Comparison of ENCODE assay signal across 8 cellular contexts in the genomic region with DNA sequence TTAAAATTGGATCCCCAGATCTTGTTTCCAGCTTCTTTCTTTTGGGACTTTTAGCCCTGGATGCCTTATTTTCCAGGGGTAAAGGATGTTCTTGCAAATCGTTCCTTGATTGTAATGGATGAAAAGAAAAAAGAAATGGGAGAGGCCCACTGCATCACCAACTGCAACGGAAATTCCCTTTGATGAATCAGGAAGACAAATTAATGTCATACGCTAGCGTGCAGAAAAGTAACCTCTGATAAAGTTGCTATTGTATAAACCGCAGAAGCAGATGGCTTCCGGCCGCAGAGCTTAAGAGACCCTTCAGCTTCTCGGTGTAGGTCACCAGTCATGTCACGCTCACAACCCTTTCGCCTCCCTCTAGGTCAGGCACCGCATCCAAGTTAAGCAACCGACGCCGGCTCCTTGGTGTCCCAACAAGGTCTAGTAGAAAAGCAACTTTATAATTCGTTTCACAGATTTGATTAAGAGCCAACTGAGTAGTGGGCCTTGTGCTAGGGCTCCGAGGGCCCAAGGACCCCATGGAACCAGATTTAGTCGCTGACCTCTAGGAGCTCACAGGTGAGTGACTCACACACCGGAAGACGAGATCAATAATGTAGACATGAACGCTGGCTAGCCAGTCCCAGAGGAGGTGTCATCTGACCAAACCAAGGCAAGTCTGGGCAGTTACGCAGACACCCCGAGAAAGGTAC. TPM values are rescaled to one million over a fixed set of nuclear protein-coding genes. Genes with fewer than 3 reads are reported as not detected.
A peak's percentile ranks its signal among the peaks of the same experiment; 100 is the strongest.
DNase-seq lines count a peak whose midpoint lies in the region; ATAC-seq and TF ChIP-seq lines count a peak whose summit lies in the region.

No MANE protein-coding gene starts in this region.

- intact Hi-C loops in CD14-positive monocyte (cut with micrococcal nuclease): loop anchor here in 1 of 2 donors (5.0 to 10.0 kb wide), 5 partner anchors 567 to 1040 kb away; a partner anchor contains a TSS
- intact Hi-C loops in heart right ventricle (cut with DNase I): loop anchor here in 9 of 10 donors (2.0 to 10.0 kb wide), 10 partner anchors 40 to 977 kb away; a partner anchor contains a TSS
- intact Hi-C loops in gastrocnemius medialis (cut with DNase I; ENCODE audit: low total_unique reads): loop anchor here (1.0 to 10.0 kb wide), 10 partner anchors 39 to 1253 kb away; a partner anchor contains a TSS

- peak; percentile 86 for DNase-seq in CD14-positive monocyte (ENCODE audit: low spot score)
- peak; percentile 89 for DNase-seq in SK-MEL-5 (ENCODE audit: low read depth, low spot score)
- DNase-seq in activated naive CD4-positive, alpha-beta T cell treated with anti-CD3 and anti-CD28 coated beads, Interleukin-2, amount 50 U/mL, for 72 hours (ENCODE audit: low spot score in 2 of 2): peak; percentile 68 to 93
- peak; percentile 38 to 42 for DNase-seq in heart right ventricle
- DNase-seq in gastrocnemius medialis: peak; percentile 45 to 65
- DNase-seq in GM19238 (ENCODE audit: insufficient read length, low spot score): no peak

- no peak for TF ChIP-seq CTCF in CD14-positive monocyte (IDR thresholded peaks at IDR 0.05)
- no peak for TF ChIP-seq CTCF in heart right ventricle (IDR thresholded peaks at IDR 0.05)
- TF ChIP-seq CTCF in gastrocnemius medialis (IDR thresholded peaks at IDR 0.05 in 4 of 5, conservative IDR thresholded peaks at IDR 0.05 in 1 of 5): peak in 1 of 5 experiments; percentile 8

- no peaks in the 10 kb centered on the region for H3K9me3 ChIP-seq in heart right ventricle
- H3K9me3 ChIP-seq in gastrocnemius medialis: no peaks in the 10 kb centered on the region

- H3K9me3 Mint-ChIP-seq in CD14-positive monocyte: peaks cover 0 to 2% (median 0%) of the 10 kb centered on the region in 7 donors
- H3K9me3 Mint-ChIP-seq in activated naive CD4-positive, alpha-beta T cell treated with anti-CD3 and anti-CD28 coated beads, Interleukin-2, amount 50 U/mL, for 72 hours: no peaks in the 10 kb centered on the region

- peak overlapping the region; percentile 99 to 100 for H3K4me3 Mint-ChIP-seq in CD14-positive monocyte

- peaks cover 0 to 2% (median 0%) of the 10 kb centered on the region in 3 donors for H3K27me3 Mint-ChIP-seq in CD14-positive monocyte (ENCODE audit: low read depth in 3 of 3)

- H3K4me3 ChIP-seq in heart right ventricle (peak overlapping the region; percentile 69 to 99 (median 90)), gastrocnemius medialis (peak overlapping the region; percentile 91 to 95 (median 94))

- H3K27ac Mint-ChIP-seq in CD14-positive monocyte: peak overlapping the region; percentile 100
- H3K27ac Mint-ChIP-seq in activated naive CD4-positive, alpha-beta T cell treated with anti-CD3 and anti-CD28 coated beads, Interleukin-2, amount 50 U/mL, for 72 hours: peak overlapping the region; percentile 100

- H3K27me3 ChIP-seq in heart right ventricle (no peaks in the 10 kb centered on the region), gastrocnemius medialis (no peaks in the 10 kb centered on the region)

- H3K27ac ChIP-seq in heart right ventricle (peak overlapping the region; percentile 93 to 100 (median 99)), gastrocnemius medialis (peak overlapping the region; percentile 98 to 100 (median 100))

- H3K36me3 ChIP-seq in heart right ventricle (peaks cover 0 to 4% (median 0%) of the 10 kb centered on the region in 9 donors), gastrocnemius medialis (no peaks in the 10 kb centered on the region)

- in situ Hi-C loops in SK-MEL-5 (cut with HindIII; ENCODE audit: low pct_unique_long_range_greater_than_20kb, low sequenced_read_pairs): no loop called here
- in situ Hi-C loops in gastrocnemius medialis (cut with MboI; ENCODE audit: low sequenced_read_pairs in 4 of 4): loop anchor here in 3 of 4 donors (5.0 to 25.0 kb wide), 5 partner anchors 47 to 915 kb away; a partner anchor contains a TSS

- ATAC-seq in GM19351 (IDR thresholded peaks at IDR 0.05; ENCODE audit: unreplicated experiment): peak; percentile 51
- ATAC-seq in HG03460 (IDR thresholded peaks at IDR 0.05; ENCODE audit: unreplicated experiment): peak; percentile 42
- ATAC-seq in activated naive CD4-positive, alpha-beta T cell treated with anti-CD3 and anti-CD28 coated beads, Interleukin-2, amount 50 U/mL, for 72 hours: peak; percentile 59 to 66
- ATAC-seq in heart right ventricle: peak in 2 of 8 donors; percentile 1 to 2
- ATAC-seq in gastrocnemius medialis: peak; percentile 21 to 24

- H3K4me1 Mint-ChIP-seq in CD14-positive monocyte: peaks cover 65% of the 10 kb centered on the region

- WGBS in heart right ventricle, 2 donors: 0 to 1% methylated on average over 22 of the region's 22 CpGs

- TF ChIP-seq POLR2A in gastrocnemius medialis (IDR thresholded peaks at IDR 0.05): peak; percentile 18 to 19

- H3K4me1 ChIP-seq in heart right ventricle: peaks cover 14 to 76% (median 52%) of the 10 kb centered on the region in 9 donors
- H3K4me1 ChIP-seq in gastrocnemius medialis: peaks cover 66 to 69% of the 10 kb centered on the region in 2 donors

- H3K36me3 Mint-ChIP-seq in CD14-positive monocyte: peaks cover 2 to 4% of the 10 kb centered on the region in 2 donors
- peaks cover 31 to 37% of the 10 kb centered on the region in 2 donors for H3K36me3 Mint-ChIP-seq in activated naive CD4-positive, alpha-beta T cell treated with anti-CD3 and anti-CD28 coated beads, Interleukin-2, amount 50 U/mL, for 72 hours

RNA-seq across cellular contexts. Expression of a gene that starts 1.3 kb away (rescaled TPM):
- polyA plus RNA-seq in CD14-positive monocyte: 1 to 10 TPM; 8.0 to 8.3 TPM
- total RNA-seq in SK-MEL-5 (2014; rRNA removed; shearing (Covaris generic)): 57.8 and 58.7 TPM in 2 replicates
- 40.8 and 49.0 TPM in 2 replicates for polyA plus RNA-seq in SK-MEL-5 (2015; cell fraction: cytosol; rRNA removed)
- polyA plus RNA-seq in SK-MEL-5 (2015; cell fraction: nucleus; rRNA removed): 53.9 and 65.6 TPM in 2 replicates
- total RNA-seq in activated naive CD4-positive, alpha-beta T cell treated with anti-CD3 and anti-CD28 coated beads, Interleukin-2, amount 50 U/mL, for 72 hours: 10 to 100 TPM; 37.7 to 79.7 TPM
- 10 to 100 TPM; 53.9 to 69.7 (median 61.5) TPM for total RNA-seq in heart right ventricle
- polyA plus RNA-seq in heart right ventricle: 10 to 100 TPM; 11.4 to 15.9 TPM
- 10 to 100 TPM; 59.0 to 94.7 (median 90.6) TPM for total RNA-seq in gastrocnemius medialis

RNA-seq across cellular contexts. Expression of a gene that starts 1.9 kb away (rescaled TPM):
- polyA plus RNA-seq in CD14-positive monocyte: 100 to 1,000 TPM; 101 to 133 TPM
- 10.3 and 11.4 TPM in 2 replicates for total RNA-seq in SK-MEL-5 (2014; rRNA removed; shearing (Covaris generic))
- 23.6 and 26.3 TPM in 2 replicates for polyA plus RNA-seq in SK-MEL-5 (2015; cell fraction: cytosol; rRNA removed)
- polyA plus RNA-seq in SK-MEL-5 (2015; cell fraction: nucleus; rRNA removed): 24.3 and 32.9 TPM in 2 replicates
- 100 to 1,000 TPM; 177 to 422 TPM for total RNA-seq in activated naive CD4-positive, alpha-beta T cell treated with anti-CD3 and anti-CD28 coated beads, Interleukin-2, amount 50 U/mL, for 72 hours
- 10 to 100 TPM in 1 of 10 donors, 1 to 10 TPM in 9; 2.7 to 13.9 (median 4.7) TPM for total RNA-seq in heart right ventricle
- 1 to 10 TPM; 1.8 to 5.0 TPM for polyA plus RNA-seq in heart right ventricle
- 1 to 10 TPM; 1.0 to 2.2 (median 1.9) TPM for total RNA-seq in gastrocnemius medialis

RNA-seq across cellular contexts. Expression of a gene that starts 44.9 kb away (rescaled TPM):
- polyA plus RNA-seq in CD14-positive monocyte (not detected), heart right ventricle (under 1 TPM; 0.15 to 0.23 TPM)
- 1.2 and 2.1 TPM in 2 replicates for total RNA-seq in SK-MEL-5 (2014; rRNA removed; shearing (Covaris generic))
- polyA plus RNA-seq in SK-MEL-5 (2015; cell fraction: cytosol; rRNA removed): 0.33 and 0.60 TPM in 2 replicates
- 7.6 and 8.6 TPM in 2 replicates for polyA plus RNA-seq in SK-MEL-5 (2015; cell fraction: nucleus; rRNA removed)
- total RNA-seq in activated naive CD4-positive, alpha-beta T cell treated with anti-CD3 and anti-CD28 coated beads, Interleukin-2, amount 50 U/mL, for 72 hours: 1 to 10 TPM; 4.2 to 5.9 TPM
- total RNA-seq in heart right ventricle (1 to 10 TPM in 8 of 10 donors, under 1 TPM in 2; 0.53 to 1.6 (median 1.2) TPM), gastrocnemius medialis (1 to 10 TPM; 3.2 to 8.5 (median 4.0) TPM)

Comparison
In these comparisons a context has a peak if more than half of its experiments do, and no peak if none do; other contexts are left out.
1. RNA of a gene that starts 1.9 kb away (total RNA-seq): 177 to 422 TPM in activated naive CD4-positive, alpha-beta T cell treated with anti-CD3 and anti-CD28 coated beads, Interleukin-2, amount 50 U/mL, for 72 hours; 10.3 to 11.4 TPM in SK-MEL-5, 2.7 to 13.9 TPM in heart right ventricle and 1.0 to 2.2 TPM in gastrocnemius medialis; every median in the first group is over 10 times any median in the second.